In genomic region chr15:39880718-39881387, GRCh38 we compare ENCODE assay signal across 14 cellular contexts. TPM values are rescaled to one million over a fixed set of nuclear protein-coding genes. Genes with fewer than 3 reads are reported as not detected.
"Had no signal": no experiment of that assay in that cellular context is flagged by ENCODE, and none has a peak within 500 bp of the region (broad histone marks: within the 10 kb centered on the region; RNA-seq: fewer than 3 reads in every experiment).

No MANE protein-coding gene starts in this region.

- H3K4me3 Mint-ChIP-seq: activated B cell treated with CpG ODN at 0.5 μM for 24 hours; activated naive CD8-positive, alpha-beta T cell; naive thymus-derived CD4-positive, alpha-beta T cell; stimulated activated memory B cell treated with anti-CD40 and anti-IgM and Interleukin-4, amounts not matched to agents 10 μg/mL and 1 μg/mL and 100 μg/mL, for 72 hours had no signal

- DNase-seq: activated B cell treated with CpG ODN at 0.5 μM for 24 hours; activated CD4-positive, alpha-beta T cell treated with anti-CD3 and anti-CD28 coated beads for 48 hours; activated CD8-positive, alpha-beta memory T cell treated with anti-CD3 and anti-CD28 coated beads, Interleukin-2, amount 50 U/mL, for 48 hours; activated gamma-delta T cell treated with Interleukin-2 at 50 U/mL for 16 hours; amniotic stem cell; body of pancreas; caudate nucleus; left ventricle myocardium inferior; naive thymus-derived CD4-positive, alpha-beta T cell; ovary; stimulated activated CD4-positive, alpha-beta T cell treated with anti-CD3 and anti-CD28 coated beads, Interleukin-2, amount 100 ng/mL, for 48 hours; thyroid gland had no signal

- H3K9me3 Mint-ChIP-seq: activated B cell treated with CpG ODN at 0.5 μM for 24 hours; naive thymus-derived CD4-positive, alpha-beta T cell; stimulated activated memory B cell treated with anti-CD40 and anti-IgM and Interleukin-4, amounts not matched to agents 10 μg/mL and 1 μg/mL and 100 μg/mL, for 72 hours had no signal

- H3K4me1 ChIP-seq: left ventricle myocardium inferior, thyroid gland had no signal

- H3K4me3 ChIP-seq: body of pancreas, left ventricle myocardium inferior, ovary, thyroid gland had no signal

- H3K9me3 ChIP-seq: body of pancreas, left ventricle myocardium inferior, ovary, thyroid gland had no signal

- H3K4me1 Mint-ChIP-seq: activated B cell treated with CpG ODN at 0.5 μM for 24 hours; naive thymus-derived CD4-positive, alpha-beta T cell; stimulated activated memory B cell treated with anti-CD40 and anti-IgM and Interleukin-4, amounts not matched to agents 10 μg/mL and 1 μg/mL and 100 μg/mL, for 72 hours had no signal

- ATAC-seq: body of pancreas; naive thymus-derived CD4-positive, alpha-beta T cell; stimulated activated memory B cell treated with anti-CD40 and anti-IgM and Interleukin-4, amounts not matched to agents 10 μg/mL and 1 μg/mL and 100 μg/mL, for 72 hours had no signal

- H3K27me3 ChIP-seq: body of pancreas, ovary, thyroid gland had no signal

- H3K27ac ChIP-seq: body of pancreas, left ventricle myocardium inferior, ovary, thyroid gland had no signal

- H3K36me3 Mint-ChIP-seq: activated naive CD8-positive, alpha-beta T cell; naive thymus-derived CD4-positive, alpha-beta T cell; stimulated activated memory B cell treated with anti-CD40 and anti-IgM and Interleukin-4, amounts not matched to agents 10 μg/mL and 1 μg/mL and 100 μg/mL, for 72 hours had no signal

- H3K36me3 ChIP-seq: left ventricle myocardium inferior, ovary, thyroid gland had no signal

- H3K27ac Mint-ChIP-seq: activated B cell treated with CpG ODN at 0.5 μM for 24 hours; activated naive CD8-positive, alpha-beta T cell; naive thymus-derived CD4-positive, alpha-beta T cell; stimulated activated memory B cell treated with anti-CD40 and anti-IgM and Interleukin-4, amounts not matched to agents 10 μg/mL and 1 μg/mL and 100 μg/mL, for 72 hours had no signal

RNA-seq across cellular contexts. Expression of gene GPR176, which starts 39.2 kb away (rescaled TPM):
- total RNA-seq: activated B cell treated with CpG ODN at 0.5 μM for 24 hours had no signal
